In the genomic region with DNA sequence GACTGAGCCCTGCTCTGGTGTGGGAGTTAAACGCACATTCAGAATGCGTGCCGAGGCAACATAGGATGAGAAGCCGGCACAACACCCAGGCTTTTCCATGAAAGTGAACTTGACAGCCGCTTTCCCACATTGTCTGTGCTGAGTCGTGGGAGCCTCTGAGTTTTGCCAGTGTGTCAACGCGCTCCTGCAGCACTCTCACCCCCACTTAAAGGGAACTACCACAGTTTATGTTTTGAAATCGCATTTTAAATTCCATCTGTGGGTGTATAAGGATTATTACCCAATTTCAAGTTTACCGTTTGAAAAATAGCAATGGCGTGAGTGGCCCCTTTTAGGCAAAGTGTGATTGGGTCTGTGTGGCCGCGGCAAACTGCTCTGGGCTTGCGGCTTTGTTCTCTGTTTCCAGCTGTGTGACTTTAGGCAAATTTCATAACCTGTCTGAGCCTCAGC, we compare ENCODE assay signal across 19 cellular contexts.
A peak's percentile ranks its signal among the peaks of the same experiment; 100 is the strongest.
DNase-seq lines count a peak whose midpoint lies in the region; TF ChIP-seq lines count a peak whose summit lies in the region.
"Had no signal": no experiment of that assay in that cellular context is flagged by ENCODE, and none has a peak within 500 bp of the region (broad histone marks: within the 10 kb centered on the region; RNA-seq: fewer than 3 reads in every experiment).

No MANE protein-coding gene starts in this region.

- H3K27ac ChIP-seq in trophoblast cell (ENCODE audit: low read depth, low read length) = no peak overlapping the region
- H3K27ac ChIP-seq: 22Rv1 had no signal

- H2BK5ac ChIP-seq in trophoblast cell (ENCODE audit: low read depth, low read length, poor library complexity) = no peak overlapping the region

- peak overlapping the region; percentile 1 for H2BK120ac ChIP-seq in trophoblast cell (ENCODE audit: insufficient read depth, low read length, poor library complexity)

- peaks cover 3% of the 10 kb centered on the region for H3K27me3 Mint-ChIP-seq in activated CD4-positive, alpha-beta memory T cell treated with anti-CD3 and anti-CD28 coated beads, Interleukin-2, amount 10 ng/mL, durations not matched to agents 7 days and 5 days
- peaks cover 6% of the 10 kb centered on the region for H3K27me3 Mint-ChIP-seq in activated CD4-positive, alpha-beta memory T cell treated with anti-CD3 and anti-CD28 coated beads for 36 hours

- H3K27me3 ChIP-seq in trophoblast cell (ENCODE audit: insufficient read depth, low read length) = no peaks in the 10 kb centered on the region

- H3K4me3 ChIP-seq in choroid plexus epithelial cell (ENCODE audit: low read depth, low read length) = no peak overlapping the region
- H3K4me3 ChIP-seq in trophoblast cell (ENCODE audit: low read depth, low read length) = no peak overlapping the region
- H3K4me3 ChIP-seq: esophagus muscularis mucosa, GM23338 had no signal

- H4K8ac ChIP-seq in trophoblast cell (ENCODE audit: low read depth, low read length) = no peak overlapping the region

- H3K36me3 Mint-ChIP-seq in activated CD4-positive, alpha-beta memory T cell treated with anti-CD3 and anti-CD28 coated beads, Interleukin-2, amount 10 ng/mL, durations not matched to agents 7 days and 5 days (ENCODE audit: low read depth) = no peaks in the 10 kb centered on the region
- H3K36me3 Mint-ChIP-seq in activated CD4-positive, alpha-beta memory T cell treated with anti-CD3 and anti-CD28 coated beads for 36 hours = no peaks in the 10 kb centered on the region

- POLR2A ChIA-PET in activated CD4-positive, alpha-beta memory T cell treated with anti-CD3 and anti-CD28 coated beads, Interleukin-2, amount 10 ng/mL, durations not matched to agents 7 days and 5 days (lab: Charles Lee) = interaction anchor here (0.7 kb wide), 1 partner anchor 88 kb away, joined by 3 read pairs; a partner anchor contains a TSS
- POLR2A ChIA-PET in activated CD4-positive, alpha-beta memory T cell treated with anti-CD3 and anti-CD28 coated beads for 36 hours (lab: Charles Lee) = no interaction called here

- no peak overlapping the region for H3K14ac ChIP-seq in trophoblast cell (ENCODE audit: low read length)

- no peak overlapping the region for H2BK12ac ChIP-seq in trophoblast cell (ENCODE audit: low read length)

- H3K4me3 Mint-ChIP-seq in activated CD4-positive, alpha-beta memory T cell treated with anti-CD3 and anti-CD28 coated beads, Interleukin-2, amount 10 ng/mL, durations not matched to agents 7 days and 5 days = no peak overlapping the region
- no peak overlapping the region for H3K4me3 Mint-ChIP-seq in activated CD4-positive, alpha-beta memory T cell treated with anti-CD3 and anti-CD28 coated beads for 36 hours
- H3K4me3 Mint-ChIP-seq: GM23338, neural crest cell had no signal

- no peak overlapping the region for H3K18ac ChIP-seq in trophoblast cell (ENCODE audit: low read length)

- peaks cover 46 to 48% of the 10 kb centered on the region in 2 experiments for H3K4me1 ChIP-seq in trophoblast cell (ENCODE audit: control insufficient read depth in 1 of 2, insufficient read depth in 2 of 2, low read length in 2 of 2)

- H4K12ac ChIP-seq in trophoblast cell (ENCODE audit: low read depth, low read length) = no peak overlapping the region

- H3K4ac ChIP-seq in trophoblast cell (ENCODE audit: low read depth, low read length) = no peak overlapping the region

- H3K79me2 ChIP-seq in trophoblast cell (ENCODE audit: control insufficient read depth, insufficient read depth, low read length, poor library complexity) = peaks cover 17% of the 10 kb centered on the region

- no peak for DNase-seq in activated CD4-positive, alpha-beta memory T cell treated with anti-CD3 and anti-CD28 coated beads, Interleukin-2, amount 10 ng/mL, durations not matched to agents 7 days and 5 days
- DNase-seq in activated CD4-positive, alpha-beta memory T cell treated with anti-CD3 and anti-CD28 coated beads for 36 hours = no peak
- DNase-seq in NCI-H526 treated with DMSO at 0.1 percent for 48 hours (lab: John Stamatoyannopoulos, UW) (peak; percentile 80), choroid plexus epithelial cell (ENCODE audit: low read depth) (peak; percentile 32), trophoblast cell (peak; percentile 65 to 81), cerebellar nuclear complex (lab: John Stamatoyannopoulos, UW) (no peak), C1 segment of cervical spinal cord (lab: John Stamatoyannopoulos, UW) (no peak), NCI-H82 (lab: John Stamatoyannopoulos, UW) (no peak)
- DNase-seq: activated CD4-positive, alpha-beta T cell treated with anti-CD3 and anti-CD28 coated beads for 4 hours; activated T-cell treated with anti-CD3 and anti-CD28 coated beads, Interleukin-2, amount 50 U/mL, for 1 hour; amniotic stem cell; Calu3; NCI-H1417 treated with DMSO at 0.1 percent for 48 hours; NCI-H226; stimulated activated naive CD8-positive, alpha-beta T cell treated with anti-CD3 and anti-CD28 coated beads, Interleukin-15, Interleukin-2, amounts not matched to agents 100 U/mL and 50 U/mL, for 24 hours had no signal

- no peak overlapping the region for H3K23ac ChIP-seq in trophoblast cell (ENCODE audit: low read length)

- H2AK5ac ChIP-seq in trophoblast cell (ENCODE audit: low read length) = no peak overlapping the region

- no peak for TF ChIP-seq CTCF in choroid plexus epithelial cell (conservative IDR thresholded peaks at IDR 0.05; ENCODE audit: low read depth, low read length)

- H3K4me1 Mint-ChIP-seq in activated CD4-positive, alpha-beta memory T cell treated with anti-CD3 and anti-CD28 coated beads, Interleukin-2, amount 10 ng/mL, durations not matched to agents 7 days and 5 days = peaks cover 21% of the 10 kb centered on the region
- peaks cover 6% of the 10 kb centered on the region for H3K4me1 Mint-ChIP-seq in activated CD4-positive, alpha-beta memory T cell treated with anti-CD3 and anti-CD28 coated beads for 36 hours (ENCODE audit: low read depth)

- peak overlapping the region; percentile 64 for H4K91ac ChIP-seq in trophoblast cell (ENCODE audit: low read depth, low read length)

- no peak overlapping the region for H3K9ac ChIP-seq in trophoblast cell (ENCODE audit: low read length)

- peak overlapping the region; percentile 46 for H3K27ac Mint-ChIP-seq in activated CD4-positive, alpha-beta memory T cell treated with anti-CD3 and anti-CD28 coated beads, Interleukin-2, amount 10 ng/mL, durations not matched to agents 7 days and 5 days
- H3K27ac Mint-ChIP-seq in activated CD4-positive, alpha-beta memory T cell treated with anti-CD3 and anti-CD28 coated beads for 36 hours = no peak overlapping the region
- H3K27ac Mint-ChIP-seq: GM23338 had no signal

- intact Hi-C loops in activated CD4-positive, alpha-beta memory T cell treated with anti-CD3 and anti-CD28 coated beads for 36 hours (cut with micrococcal nuclease) = no loop called here

- H3K9me3 Mint-ChIP-seq in activated CD4-positive, alpha-beta memory T cell treated with anti-CD3 and anti-CD28 coated beads, Interleukin-2, amount 10 ng/mL, durations not matched to agents 7 days and 5 days = no peaks in the 10 kb centered on the region
- no peaks in the 10 kb centered on the region for H3K9me3 Mint-ChIP-seq in activated CD4-positive, alpha-beta memory T cell treated with anti-CD3 and anti-CD28 coated beads for 36 hours
- H3K9me3 Mint-ChIP-seq: GM23338, neural crest cell had no signal

- CTCF ChIA-PET in activated CD4-positive, alpha-beta memory T cell treated with anti-CD3 and anti-CD28 coated beads, Interleukin-2, amount 10 ng/mL, durations not matched to agents 7 days and 5 days (lab: Charles Lee) = interaction anchor here (0.7 to 1.4 kb wide), 3 partner anchors 11 to 280 kb away, joined by 3 to 6 read pairs (median 3); no protein-coding TSS in a partner anchor
- CTCF ChIA-PET in activated CD4-positive, alpha-beta memory T cell treated with anti-CD3 and anti-CD28 coated beads for 36 hours (lab: Charles Lee) = no interaction called here

- peaks cover 24 to 32% of the 10 kb centered on the region in 2 experiments for H3K36me3 ChIP-seq in trophoblast cell (ENCODE audit: control insufficient read depth in 1 of 2, insufficient read depth in 2 of 2, low read length in 2 of 2)

- no peak overlapping the region for H3K4me2 ChIP-seq in trophoblast cell (ENCODE audit: low read length)
- H3K4me2 ChIP-seq: GM23338 had no signal

- no peak overlapping the region for H2AFZ ChIP-seq in trophoblast cell (ENCODE audit: insufficient read depth, low read length, poor library complexity)
- H2AFZ ChIP-seq: GM23338 had no signal

- WGBS in trophoblast cell (ENCODE audit: extremely low coverage, insufficient coverage, insufficient read length) = no CpG with 5 or more reads among the region's 14 CpGs

- no peaks in the 10 kb centered on the region for H3K9me3 ChIP-seq in trophoblast cell (ENCODE audit: insufficient read depth, low read depth, low read length)
- H3K9me3 ChIP-seq: esophagus muscularis mucosa had no signal

- peaks cover 53% of the 10 kb centered on the region for H3K79me1 ChIP-seq in trophoblast cell (ENCODE audit: low read length)

Comparison
In these comparisons a context has a peak if more than half of its experiments do, and no peak if none do; other contexts are left out.
1. DNase-seq: peak in NCI-H526 treated with DMSO at 0.1 percent for 48 hours (single experiment), choroid plexus epithelial cell (single experiment) and trophoblast cell (2 of 2); none in activated CD4-positive, alpha-beta memory T cell treated with anti-CD3 and anti-CD28 coated beads, Interleukin-2, amount 10 ng/mL, durations not matched to agents 7 days and 5 days (single experiment), activated CD4-positive, alpha-beta memory T cell treated with anti-CD3 and anti-CD28 coated beads for 36 hours (single experiment), cerebellar nuclear complex (0 of 2), C1 segment of cervical spinal cord (0 of 14) and NCI-H82 (single experiment).